Comparison of ENCODE assay signal across 8 cellular contexts in the genomic region with DNA sequence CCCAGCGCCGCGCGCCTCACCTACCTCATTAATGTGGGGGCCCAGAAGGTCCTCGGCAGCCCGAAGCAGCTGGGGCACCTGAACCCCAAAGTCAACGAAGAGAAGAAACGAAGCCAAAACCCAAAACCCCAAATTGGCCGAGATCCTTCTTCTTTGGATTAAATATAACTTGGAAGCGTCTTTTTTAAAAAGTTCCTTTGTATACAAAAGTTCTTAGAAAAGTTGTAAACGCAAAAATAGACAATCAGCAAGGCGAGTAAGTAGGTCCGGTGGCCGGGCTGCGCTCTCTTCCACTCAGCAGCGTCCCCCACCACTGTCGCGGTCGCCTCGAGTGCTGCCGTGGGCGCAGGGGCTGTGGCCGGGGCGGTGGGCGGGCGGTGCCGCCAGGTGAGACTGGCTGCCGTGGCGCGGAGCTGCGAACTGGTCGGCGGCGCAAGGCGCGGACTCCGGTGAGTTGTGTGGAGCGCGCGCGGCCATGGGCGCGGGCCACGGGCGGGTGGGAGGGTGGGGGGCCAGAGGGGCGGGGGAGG. TPM values are rescaled to one million over a fixed set of nuclear protein-coding genes. Genes with fewer than 3 reads are reported as not detected.
A peak's percentile ranks its signal among the peaks of the same experiment; 100 is the strongest.
DNase-seq lines count a peak whose midpoint lies in the region; ATAC-seq and TF ChIP-seq lines count a peak whose summit lies in the region.

No MANE protein-coding gene starts in this region.

- H3K79me2 ChIP-seq in ACC112 (ENCODE audit: control insufficient read depth, insufficient read depth, low read length, unreplicated experiment): peaks cover 40% of the 10 kb centered on the region

- H3K4me1 ChIP-seq in ACC112 (ENCODE audit: control insufficient read depth, insufficient read depth, low read length, unreplicated experiment): peaks cover 27% of the 10 kb centered on the region
- peaks cover 37% of the 10 kb centered on the region for H3K4me1 ChIP-seq in adipocyte (ENCODE audit: control insufficient read depth, insufficient read depth, low read length)
- H3K4me1 ChIP-seq in thoracic aorta (ENCODE audit: control insufficient read depth in 1 of 2, low read depth in 2 of 2): peaks cover 11 to 34% of the 10 kb centered on the region in 2 donors

- peaks cover 26% of the 10 kb centered on the region for H3K36me3 ChIP-seq in ACC112 (ENCODE audit: insufficient read depth, low read length)
- H3K36me3 ChIP-seq in adipocyte (ENCODE audit: control insufficient read depth, insufficient read depth, low read length, severe bottlenecking): peaks cover 24% of the 10 kb centered on the region
- peaks cover 12% of the 10 kb centered on the region for H3K36me3 ChIP-seq in thoracic aorta

- H3K27me3 ChIP-seq in ACC112 (ENCODE audit: insufficient read depth, low read length) (no peaks in the 10 kb centered on the region), adipocyte (replicated peaks; ENCODE audit: control insufficient read depth, insufficient read depth, low read length) (no peaks in the 10 kb centered on the region), layer of hippocampus (ENCODE audit: control insufficient read depth, insufficient read depth, low read length) (no peaks in the 10 kb centered on the region), thoracic aorta (replicated peaks; ENCODE audit: insufficient read depth) (no peaks in the 10 kb centered on the region)

- H3K9me3 ChIP-seq in adipocyte (ENCODE audit: control insufficient read depth, low read length): no peaks in the 10 kb centered on the region
- H3K9me3 ChIP-seq in thoracic aorta: no peaks in the 10 kb centered on the region

- H3K27ac ChIP-seq in ACC112 (ENCODE audit: low read depth, low read length) (peak overlapping the region; percentile 68; the same call in 1 of the 2 replicates), layer of hippocampus (ENCODE audit: low read depth, low read length) (peak overlapping the region; percentile 52), thoracic aorta (peak overlapping the region; percentile 80 to 89)

- no peak for TF ChIP-seq CTCF in thoracic aorta (IDR thresholded peaks at IDR 0.05)

- DNase-seq in adipocyte (ENCODE audit: low read depth) (no peak), thoracic aorta (ENCODE audit: low spot score) (no peak), NCI-H345 (lab: John Stamatoyannopoulos, UW) (no peak), RPMI8226 (no peak)

- H3K4me3 ChIP-seq in ACC112 (ENCODE audit: low read depth, low read length) (peak overlapping the region; percentile 85), adipocyte (ENCODE audit: low read length) (peak overlapping the region; percentile 92), thoracic aorta (peak overlapping the region; percentile 96)

- no peak overlapping the region for H2AFZ ChIP-seq in ACC112 (ENCODE audit: low read length, unreplicated experiment)

- peak overlapping the region; percentile 90 for H3K9ac ChIP-seq in adipocyte (ENCODE audit: low read length)

- ATAC-seq in GM19035 (IDR thresholded peaks at IDR 0.05; ENCODE audit: unreplicated experiment): peak; percentile 36
- ATAC-seq in HG03280 (IDR thresholded peaks at IDR 0.05; ENCODE audit: unreplicated experiment): peak; percentile 39
- no peak for ATAC-seq in thoracic aorta (ENCODE audit: insufficient number of reproducible peaks, low FRiP score, low read depth)

RNA-seq across cellular contexts. Expression of gene KLF4, which starts 0.4 kb away (rescaled TPM):
- 100 to 1,000 TPM in 1 of 2 donors, 10 to 100 TPM in 1; 70.6 to 213 TPM for total RNA-seq in thoracic aorta
